8 cellular contexts compared by ENCODE assay signal in the genomic region with DNA sequence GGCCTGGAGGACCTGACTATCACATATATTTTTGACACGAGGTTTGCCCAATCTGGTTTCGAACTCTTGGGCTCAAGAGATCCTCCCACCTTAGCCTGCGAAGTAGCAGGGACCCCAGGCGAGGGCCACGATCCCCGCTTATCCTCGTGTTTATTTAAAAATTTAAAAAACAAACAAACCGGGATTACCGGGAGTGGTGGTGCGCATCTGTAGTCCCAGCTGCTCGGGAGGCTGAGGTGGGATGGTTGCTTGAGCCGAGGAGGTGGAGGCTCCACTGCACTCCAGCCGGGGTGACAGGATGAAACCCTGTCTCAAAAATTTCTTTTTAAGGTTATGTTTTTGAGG. TPM values are rescaled to one million over a fixed set of nuclear protein-coding genes. Genes with fewer than 3 reads are reported as not detected.
DNase-seq lines count a peak whose midpoint lies in the region; ATAC-seq and TF ChIP-seq lines count a peak whose summit lies in the region.

No MANE protein-coding gene starts in this region.

- peaks cover 17 to 23% (median 20%) of the 10 kb centered on the region in 10 experiments for H3K4me1 ChIP-seq in BLaER1 treated with 17β-estradiol and CSF1 and Interleukin-3, amounts not matched to agents 10 nM and 100 nM
- H3K4me1 ChIP-seq in ectodermal cell (ENCODE audit: control insufficient read depth, insufficient read depth, low read length) = no peaks in the 10 kb centered on the region

- H3K4me3 Mint-ChIP-seq in nephron = peak overlapping the region; percentile 95 to 98 (median 96)

- H3K27ac Mint-ChIP-seq in nephron = peak overlapping the region; percentile 93 to 98 (median 95)

- no peaks in the 10 kb centered on the region for H3K9me3 Mint-ChIP-seq in nephron

- peak overlapping the region; percentile 87 to 97 (median 93); a peak in 21 of 22 replicates for H3K27ac ChIP-seq in BLaER1 treated with 17β-estradiol and CSF1 and Interleukin-3, amounts not matched to agents 10 nM and 100 nM
- H3K27ac ChIP-seq in ectodermal cell (ENCODE audit: insufficient read depth, low read depth, low read length, poor library complexity, severe bottlenecking) = no peak overlapping the region

- H3K4me3 ChIP-seq in BLaER1 treated with 17β-estradiol and CSF1 and Interleukin-3, amounts not matched to agents 10 nM and 100 nM = peak overlapping the region; percentile 82 to 100 (median 90)
- H3K4me3 ChIP-seq in LNCaP clone FGC (ENCODE audit: low read depth, low read length) = peak overlapping the region; percentile 96
- H3K4me3 ChIP-seq in ectodermal cell (ENCODE audit: insufficient read depth, low read depth, low read length) = peak overlapping the region; percentile 99

- no peaks in the 10 kb centered on the region for H3K27me3 Mint-ChIP-seq in nephron (ENCODE audit: low read depth)

- H3K9me3 ChIP-seq in BLaER1 treated with 17β-estradiol and CSF1 and Interleukin-3, amounts not matched to agents 10 nM and 100 nM (replicated peaks in 1 of 11) = no peaks in the 10 kb centered on the region
- no peaks in the 10 kb centered on the region for H3K9me3 ChIP-seq in ectodermal cell (ENCODE audit: control insufficient read depth, low read length)

- peaks cover 0 to 14% (median 0%) of the 10 kb centered on the region in 11 experiments; a peak in 4 of 22 replicates for H4K20me1 ChIP-seq in BLaER1 treated with 17β-estradiol and CSF1 and Interleukin-3, amounts not matched to agents 10 nM and 100 nM

- whole genome bisulfite sequencing in ectodermal cell, 2 experiments = 83 to 85% methylated on average over 13 of the region's 13 CpGs

- H3K36me3 ChIP-seq in BLaER1 treated with 17β-estradiol and CSF1 and Interleukin-3, amounts not matched to agents 10 nM and 100 nM = peaks cover 27 to 36% (median 31%) of the 10 kb centered on the region in 11 experiments
- peaks cover 17% of the 10 kb centered on the region for H3K36me3 ChIP-seq in ectodermal cell (ENCODE audit: control insufficient read depth, insufficient read depth, low read length)

- H3K4me2 ChIP-seq in BLaER1 treated with 17β-estradiol and CSF1 and Interleukin-3, amounts not matched to agents 10 nM and 100 nM = peak overlapping the region; percentile 57 to 91 (median 78)

- H3K4me1 Mint-ChIP-seq in nephron = peaks cover 13% of the 10 kb centered on the region

- no peak for DNase-seq in LNCaP clone FGC (ENCODE audit: low read depth)
- no peak for DNase-seq in NCI-H1105 treated with DMSO at 0.1 percent for 48 hours (lab: John Stamatoyannopoulos, UW)
- no peak for DNase-seq in stimulated activated CD4-positive, alpha-beta T cell treated with anti-CD3 and anti-CD28 coated beads, Interleukin-4, amount 100 ng/mL, for 1 hour

- peaks cover 22% of the 10 kb centered on the region for H3K36me3 Mint-ChIP-seq in nephron (ENCODE audit: low read depth)

- TF ChIP-seq CTCF in LNCaP clone FGC (IDR thresholded peaks at IDR 0.05; ENCODE audit: control insufficient read depth, extremely low read depth, insufficient read depth) (no peak), nephron (IDR thresholded peaks at IDR 0.05; ENCODE audit: unreplicated experiment in 3 of 3) (no peak)

- H3K9ac ChIP-seq in BLaER1 treated with 17β-estradiol and CSF1 and Interleukin-3, amounts not matched to agents 10 nM and 100 nM = peak overlapping the region; percentile 92 to 99 (median 96)

- ATAC-seq in GM19351 (IDR thresholded peaks at IDR 0.05; ENCODE audit: unreplicated experiment) (no peak), HG02588 (IDR thresholded peaks at IDR 0.05; ENCODE audit: unreplicated experiment) (no peak)

- H3K27me3 ChIP-seq in BLaER1 treated with 17β-estradiol and CSF1 and Interleukin-3, amounts not matched to agents 10 nM and 100 nM = no peaks in the 10 kb centered on the region
- no peaks in the 10 kb centered on the region for H3K27me3 ChIP-seq in ectodermal cell (ENCODE audit: control insufficient read depth, insufficient read depth, low read length, poor library complexity, severe bottlenecking)

RNA-seq across cellular contexts. Expression of gene EXOSC10, which starts 0.5 kb away (rescaled TPM):
- 107 TPM for polyA plus RNA-seq in ectodermal cell (2013, experiment 1 of 4)
- 110 TPM for polyA plus RNA-seq in ectodermal cell (2013, experiment 2 of 4)
- 86.2 TPM for polyA plus RNA-seq in ectodermal cell (2013, experiment 3 of 4)
- polyA plus RNA-seq in ectodermal cell (2013, experiment 4 of 4) = 90.0 TPM

RNA-seq across cellular contexts. Expression of gene SRM, which starts 40.3 kb away (rescaled TPM):
- 121 TPM for polyA plus RNA-seq in ectodermal cell (2013, experiment 1 of 4)
- 101 TPM for polyA plus RNA-seq in ectodermal cell (2013, experiment 2 of 4)
- polyA plus RNA-seq in ectodermal cell (2013, experiment 3 of 4) = 96.6 TPM
- polyA plus RNA-seq in ectodermal cell (2013, experiment 4 of 4) = 97.6 TPM

RNA-seq across cellular contexts. Expression of gene MASP2, which starts 53.1 kb away (rescaled TPM):
- not detected for polyA plus RNA-seq in ectodermal cell (2013, experiment 1 of 4)
- 0.14 TPM for polyA plus RNA-seq in ectodermal cell (2013, experiment 2 of 4)
- polyA plus RNA-seq in ectodermal cell (2013, experiment 3 of 4) = 0.11 TPM
- polyA plus RNA-seq in ectodermal cell (2013, experiment 4 of 4) = 0.08 TPM
